In genomic region chr2:241066893-241067341, GRCh38 we compare ENCODE assay signal across 14 cellular contexts. TPM values are rescaled to one million over a fixed set of nuclear protein-coding genes. Genes with fewer than 3 reads are reported as not detected.
DNase-seq lines count a peak whose midpoint lies in the region; TF ChIP-seq lines count a peak whose summit lies in the region.
"Had no signal": no experiment of that assay in that cellular context is flagged by ENCODE, and none has a peak within 500 bp of the region (broad histone marks: within the 10 kb centered on the region; RNA-seq: fewer than 3 reads in every experiment).

No MANE protein-coding gene starts in this region.

- H3F3A ChIP-seq in neural progenitor cell (ENCODE audit: low read depth), result no peaks in the 10 kb centered on the region

- H3K4me1 Mint-ChIP-seq in HFFc6 (ENCODE audit: low read depth), result no peaks in the 10 kb centered on the region
- no peaks in the 10 kb centered on the region for H3K4me1 Mint-ChIP-seq in chondrocyte (ENCODE audit: low read depth)
- no peaks in the 10 kb centered on the region for H3K4me1 Mint-ChIP-seq in neural progenitor cell
- peaks cover 4% of the 10 kb centered on the region for H3K4me1 Mint-ChIP-seq in glutamatergic neuron (ENCODE audit: low read depth, unreplicated experiment)
- H3K4me1 Mint-ChIP-seq in CD8-positive, alpha-beta memory T cell, result peaks cover 0 to 7% (median 3%) of the 10 kb centered on the region in 3 donors

- H3K36me3 ChIP-seq in neural progenitor cell, result no peaks in the 10 kb centered on the region
- H3K36me3 ChIP-seq in CD8-positive, alpha-beta memory T cell (ENCODE audit: insufficient read depth, low read length), result no peaks in the 10 kb centered on the region

- no peak overlapping the region for H3K4me3 Mint-ChIP-seq in HFFc6
- H3K4me3 Mint-ChIP-seq in chondrocyte (ENCODE audit: unreplicated experiment), result no peak overlapping the region
- H3K4me3 Mint-ChIP-seq in neural progenitor cell, result no peak overlapping the region
- H3K4me3 Mint-ChIP-seq in glutamatergic neuron (ENCODE audit: unreplicated experiment), result no peak overlapping the region
- no peak overlapping the region for H3K4me3 Mint-ChIP-seq in CD8-positive, alpha-beta memory T cell
- H3K4me3 Mint-ChIP-seq: activated T-cell treated with anti-CD3 and anti-CD28 coated beads, Interleukin-2, amount 50 U/mL, for 72 hours had no signal

- CTCF ChIA-PET in CD8-positive, alpha-beta memory T cell (lab: Charles Lee), result interaction anchor here (1.0 kb wide), 1 partner anchor 83 kb away, joined by 3 read pairs; no protein-coding TSS in a partner anchor

- H3K36me3 Mint-ChIP-seq in HFFc6 (ENCODE audit: low read depth) (no peaks in the 10 kb centered on the region), chondrocyte (ENCODE audit: low read depth) (no peaks in the 10 kb centered on the region), neural progenitor cell (no peaks in the 10 kb centered on the region), glutamatergic neuron (ENCODE audit: unreplicated experiment) (no peaks in the 10 kb centered on the region)
- H3K36me3 Mint-ChIP-seq in CD8-positive, alpha-beta memory T cell, result no peaks in the 10 kb centered on the region

- no peaks in the 10 kb centered on the region for H3K4me1 ChIP-seq in neural progenitor cell
- no peaks in the 10 kb centered on the region for H3K4me1 ChIP-seq in CD8-positive, alpha-beta memory T cell (ENCODE audit: insufficient read depth, low read length)

- peaks cover 15% of the 10 kb centered on the region for H4K20me1 ChIP-seq in neural progenitor cell (ENCODE audit: low read depth)

- H3K4me2 ChIP-seq in neural progenitor cell, result no peak overlapping the region

- no peak overlapping the region for H3K27ac ChIP-seq in neural progenitor cell
- no peak overlapping the region for H3K27ac ChIP-seq in CD8-positive, alpha-beta memory T cell (ENCODE audit: low read depth, low read length)

- H3K27ac Mint-ChIP-seq in HFFc6, result no peak overlapping the region
- no peak overlapping the region for H3K27ac Mint-ChIP-seq in chondrocyte (ENCODE audit: unreplicated experiment)
- H3K27ac Mint-ChIP-seq in neural progenitor cell, result no peak overlapping the region
- no peak overlapping the region for H3K27ac Mint-ChIP-seq in glutamatergic neuron (ENCODE audit: unreplicated experiment)
- H3K27ac Mint-ChIP-seq in CD8-positive, alpha-beta memory T cell, result no peak overlapping the region
- H3K27ac Mint-ChIP-seq: activated T-cell treated with anti-CD3 and anti-CD28 coated beads, Interleukin-2, amount 50 U/mL, for 72 hours had no signal

- TF ChIP-seq CTCF in HFFc6 (IDR thresholded peaks at IDR 0.05) (peak; percentile 15; the same call in 1 of the 2 replicates), chondrocyte (IDR thresholded peaks at IDR 0.05) (peak; percentile 10), neural progenitor cell (IDR thresholded peaks at IDR 0.05) (peak; percentile 32), glutamatergic neuron (IDR thresholded peaks at IDR 0.05; ENCODE audit: partially characterized antibody, unreplicated experiment) (no peak)

- no peaks in the 10 kb centered on the region for H3K79me2 ChIP-seq in neural progenitor cell (ENCODE audit: low read depth)

- POLR2A ChIA-PET in CD8-positive, alpha-beta memory T cell (lab: Charles Lee), result no interaction called here

- H3K9me3 ChIP-seq in neural progenitor cell (ENCODE audit: low read depth), result no peaks in the 10 kb centered on the region
- H3K9me3 ChIP-seq in CD8-positive, alpha-beta memory T cell (ENCODE audit: low read length), result no peaks in the 10 kb centered on the region
- H3K9me3 ChIP-seq: thyroid gland had no signal

- H3K27me3 ChIP-seq in neural progenitor cell, result no peaks in the 10 kb centered on the region
- no peaks in the 10 kb centered on the region for H3K27me3 ChIP-seq in CD8-positive, alpha-beta memory T cell (ENCODE audit: insufficient read depth, low read length, poor library complexity, severe bottlenecking)
- H3K27me3 ChIP-seq: thyroid gland had no signal

- H3K27me3 Mint-ChIP-seq in HFFc6 (ENCODE audit: insufficient read depth) (peaks cover 12% of the 10 kb centered on the region), chondrocyte (ENCODE audit: low read depth) (peaks cover 33% of the 10 kb centered on the region), neural progenitor cell (ENCODE audit: insufficient read depth, low read depth) (peaks cover 4% of the 10 kb centered on the region), glutamatergic neuron (ENCODE audit: unreplicated experiment) (peaks cover 11% of the 10 kb centered on the region)
- no peaks in the 10 kb centered on the region for H3K27me3 Mint-ChIP-seq in CD8-positive, alpha-beta memory T cell

- peak; percentile 23 for DNase-seq in Daoy (ENCODE audit: low read depth)
- DNase-seq in HFFc6, result no peak
- no peak for DNase-seq in chondrocyte (ENCODE audit: low spot score)
- DNase-seq in neural progenitor cell (ENCODE audit: low spot score), result peak; percentile 82
- DNase-seq in midbrain (lab: John Stamatoyannopoulos, UW), result no peak
- DNase-seq in glutamatergic neuron, result no peak
- no peak for DNase-seq in HCEC 1CT
- DNase-seq in CD8-positive, alpha-beta memory T cell, result no peak
- DNase-seq: activated T-cell treated with anti-CD3 and anti-CD28 coated beads, Interleukin-2, amount 50 U/mL, for 72 hours; anterior cingulate cortex; effector CD4-positive, alpha-beta T cell; left cardiac atrium; NCI-H2171 treated with DMSO at 0.1 percent for 48 hours had no signal

- H3K9me3 Mint-ChIP-seq in HFFc6 (no peaks in the 10 kb centered on the region), chondrocyte (ENCODE audit: low read depth) (no peaks in the 10 kb centered on the region), neural progenitor cell (no peaks in the 10 kb centered on the region), glutamatergic neuron (ENCODE audit: unreplicated experiment) (peaks cover 3% of the 10 kb centered on the region)
- H3K9me3 Mint-ChIP-seq in CD8-positive, alpha-beta memory T cell, result no peaks in the 10 kb centered on the region
- H3K9me3 Mint-ChIP-seq: activated T-cell treated with anti-CD3 and anti-CD28 coated beads, Interleukin-2, amount 50 U/mL, for 72 hours had no signal

- no peak overlapping the region for H2AFZ ChIP-seq in neural progenitor cell (replicated peaks)

- H3K9ac ChIP-seq in neural progenitor cell, result no peak overlapping the region

- H3K4me3 ChIP-seq in neural progenitor cell, result no peak overlapping the region
- no peak overlapping the region for H3K4me3 ChIP-seq in CD8-positive, alpha-beta memory T cell (ENCODE audit: low read length)
- H3K4me3 ChIP-seq: thyroid gland had no signal

RNA-seq across cellular contexts. Expression of gene MTERF4, which starts 35.2 kb away (rescaled TPM):
- total RNA-seq in Daoy (2014; rRNA removed; shearing (Covaris generic)), result 28.1 and 30.8 TPM in 2 replicates
- 10 to 100 TPM; 17.2 to 20.6 (median 17.9) TPM for total RNA-seq in HFFc6 (2021; fragmentation: NEBNext Ultra II Directional; extraction: Animal tissue kit (Norgen Biotek cat#: 25700))
- total RNA-seq in chondrocyte (21.5 to 34.1 TPM (median 22.6 TPM) in 3 replicates), neural progenitor cell (ENCODE audit: low replicate concordance) (42.2 and 58.1 TPM in 2 replicates), glutamatergic neuron (ENCODE audit: unreplicated experiment) (63.5 TPM)
- total RNA-seq in CD8-positive, alpha-beta memory T cell, result 10 to 100 TPM; 48.0 to 49.2 TPM
- 46.4 TPM for polyA plus RNA-seq in CD8-positive, alpha-beta memory T cell

Comparison
In these comparisons a context has a peak if more than half of its experiments do, and no peak if none do; other contexts are left out.
1. DNase-seq: peak in Daoy (single experiment) and neural progenitor cell (single experiment); none in HFFc6 (single experiment), chondrocyte (single experiment), midbrain (single experiment), glutamatergic neuron (single experiment), HCEC 1CT (single experiment) and CD8-positive, alpha-beta memory T cell (0 of 5).